In genomic region chr9:74037274-74037673, GRCh38 we compare ENCODE assay signal across 28 cellular contexts.
"Had no signal": no experiment of that assay in that cellular context is flagged by ENCODE, and none has a peak within 500 bp of the region (broad histone marks: within the 10 kb centered on the region; RNA-seq: fewer than 3 reads in every experiment).

No MANE protein-coding gene starts in this region.

- H3K36me3 Mint-ChIP-seq: activated naive CD4-positive, alpha-beta T cell treated with anti-CD3 and anti-CD28 coated beads, Interleukin-2, amount 50 U/mL, for 24 hours; activated naive CD8-positive, alpha-beta T cell treated with anti-CD3 and anti-CD28 coated beads for 36 hours had no signal

- H3K36me3 ChIP-seq: adrenal gland, esophagus muscularis mucosa, gastrocnemius medialis, heart left ventricle had no signal

- ATAC-seq: activated naive CD8-positive, alpha-beta T cell treated with anti-CD3 and anti-CD28 coated beads, Interleukin-2, amount 50 U/mL, for 24 hours; activated T-cell treated with anti-CD3 and anti-CD28 coated beads, Interleukin-2, amount 50 U/mL, for 4 hours; body of pancreas; effector memory CD8-positive, alpha-beta T cell; foreskin keratinocyte; gastrocnemius medialis; heart left ventricle had no signal

- H3K4me3 ChIP-seq: adrenal gland, body of pancreas, esophagus muscularis mucosa, gastrocnemius medialis, heart left ventricle had no signal

- H3K4me1 Mint-ChIP-seq: activated naive CD4-positive, alpha-beta T cell treated with anti-CD3 and anti-CD28 coated beads, Interleukin-2, amount 50 U/mL, for 24 hours; activated naive CD8-positive, alpha-beta T cell treated with anti-CD3 and anti-CD28 coated beads for 36 hours; activated naive CD8-positive, alpha-beta T cell treated with anti-CD3 and anti-CD28 coated beads, Interleukin-2, amount 50 U/mL, for 24 hours had no signal

- H3K27me3 Mint-ChIP-seq: activated naive CD4-positive, alpha-beta T cell treated with anti-CD3 and anti-CD28 coated beads, Interleukin-2, amount 50 U/mL, for 24 hours; activated naive CD8-positive, alpha-beta T cell treated with anti-CD3 and anti-CD28 coated beads, Interleukin-2, amount 50 U/mL, for 24 hours; effector memory CD8-positive, alpha-beta T cell had no signal

- H3K4me1 ChIP-seq: body of pancreas, esophagus muscularis mucosa, foreskin keratinocyte, gastrocnemius medialis, heart left ventricle had no signal

- H3K9me3 ChIP-seq: adrenal gland, body of pancreas, esophagus muscularis mucosa, gastrocnemius medialis, heart left ventricle had no signal

- H3K27me3 ChIP-seq: adrenal gland, body of pancreas, esophagus muscularis mucosa, foreskin keratinocyte, gastrocnemius medialis, heart left ventricle had no signal

- H3K27ac Mint-ChIP-seq: activated naive CD4-positive, alpha-beta T cell treated with anti-CD3 and anti-CD28 coated beads for 36 hours; activated naive CD4-positive, alpha-beta T cell treated with anti-CD3 and anti-CD28 coated beads, Interleukin-2, amount 50 U/mL, for 24 hours; activated naive CD8-positive, alpha-beta T cell treated with anti-CD3 and anti-CD28 coated beads for 36 hours; activated naive CD8-positive, alpha-beta T cell treated with anti-CD3 and anti-CD28 coated beads, Interleukin-2, amount 50 U/mL, for 24 hours; activated T-helper 1 cell treated with anti-CD3 and anti-CD28 coated beads, Interleukin-12 subunit alpha, Interleukin-12 subunit beta, Interleukin-2, Interleukin-4 antibody, amounts not matched to agents 30 ng/mL and 10 ng/mL and 1 ng/mL, durations not matched to agents 14 hours and 24 hours and 36 hours; activated T-helper 2 cell treated with anti-CD3 and anti-CD28 coated beads, Interferon-gamma antibody, Interleukin-2, Interleukin-4, amounts not matched to agents 10 μg/mL and 5 μg/mL and 100 μg/mL, durations not matched to agents 14 hours and 24 hours and 36 hours; effector memory CD8-positive, alpha-beta T cell had no signal

- DNase-seq: activated CD4-positive, alpha-beta T cell treated with anti-CD3 and anti-CD28 coated beads for 1 hour; activated CD4-positive, alpha-beta T cell treated with anti-CD3 and anti-CD28 coated beads for 4 hours; activated CD4-positive, alpha-beta T cell treated with anti-CD3 and anti-CD28 coated beads, Interleukin-2, amount 50 U/mL, for 1 hour; activated CD4-positive, alpha-beta T cell treated with anti-CD3 and anti-CD28 coated beads, Interleukin-2, amount 50 U/mL, for 48 hours; activated CD8-positive, alpha-beta memory T cell treated with anti-CD3 and anti-CD28 coated beads, Interleukin-2, amount 50 U/mL, for 48 hours; activated effector memory CD4-positive, alpha-beta T cell treated with anti-CD3 and anti-CD28 coated beads, Interleukin-2, amount 50 U/mL, for 16 hours; activated naive CD4-positive, alpha-beta T cell treated with anti-CD3 and anti-CD28 coated beads for 36 hours; activated naive CD8-positive, alpha-beta T cell treated with anti-CD3 and anti-CD28 coated beads for 36 hours; activated naive CD8-positive, alpha-beta T cell treated with anti-CD3 and anti-CD28 coated beads, Interleukin-2, amount 50 U/mL, for 24 hours; activated T-cell treated with anti-CD3 and anti-CD28 coated beads, Interleukin-2, amount 50 U/mL, for 4 hours; adrenal gland; amygdala; aorta; body of pancreas; caudate nucleus; cortex of kidney; dermis blood vessel endothelial cell; effector CD4-positive, alpha-beta T cell; effector memory CD8-positive, alpha-beta T cell; erythroblast; foreskin keratinocyte; gastrocnemius medialis; glutamatergic neuron; heart left ventricle had no signal

- H3K4me3 Mint-ChIP-seq: activated naive CD4-positive, alpha-beta T cell treated with anti-CD3 and anti-CD28 coated beads for 36 hours; activated naive CD4-positive, alpha-beta T cell treated with anti-CD3 and anti-CD28 coated beads, Interleukin-2, amount 50 U/mL, for 24 hours; activated naive CD8-positive, alpha-beta T cell treated with anti-CD3 and anti-CD28 coated beads for 36 hours; activated naive CD8-positive, alpha-beta T cell treated with anti-CD3 and anti-CD28 coated beads, Interleukin-2, amount 50 U/mL, for 24 hours; activated T-cell treated with anti-CD3 and anti-CD28 coated beads, Interleukin-2, amount 50 U/mL, for 4 hours; activated T-helper 1 cell treated with anti-CD3 and anti-CD28 coated beads, Interleukin-12 subunit alpha, Interleukin-12 subunit beta, Interleukin-2, Interleukin-4 antibody, amounts not matched to agents 30 ng/mL and 10 ng/mL and 1 ng/mL, durations not matched to agents 14 hours and 24 hours and 36 hours; effector memory CD8-positive, alpha-beta T cell had no signal

- H3K9me3 Mint-ChIP-seq: activated naive CD4-positive, alpha-beta T cell treated with anti-CD3 and anti-CD28 coated beads for 36 hours; activated naive CD4-positive, alpha-beta T cell treated with anti-CD3 and anti-CD28 coated beads, Interleukin-2, amount 50 U/mL, for 24 hours; activated T-cell treated with anti-CD3 and anti-CD28 coated beads, Interleukin-2, amount 50 U/mL, for 4 hours; activated T-helper 1 cell treated with anti-CD3 and anti-CD28 coated beads, Interleukin-12 subunit alpha, Interleukin-12 subunit beta, Interleukin-2, Interleukin-4 antibody, amounts not matched to agents 30 ng/mL and 10 ng/mL and 1 ng/mL, durations not matched to agents 14 hours and 24 hours and 36 hours had no signal

- H3K27ac ChIP-seq: adrenal gland, body of pancreas, esophagus muscularis mucosa, foreskin keratinocyte, gastrocnemius medialis, heart left ventricle had no signal
